ENCODE assay signal across 12 cellular contexts in the genomic region with DNA sequence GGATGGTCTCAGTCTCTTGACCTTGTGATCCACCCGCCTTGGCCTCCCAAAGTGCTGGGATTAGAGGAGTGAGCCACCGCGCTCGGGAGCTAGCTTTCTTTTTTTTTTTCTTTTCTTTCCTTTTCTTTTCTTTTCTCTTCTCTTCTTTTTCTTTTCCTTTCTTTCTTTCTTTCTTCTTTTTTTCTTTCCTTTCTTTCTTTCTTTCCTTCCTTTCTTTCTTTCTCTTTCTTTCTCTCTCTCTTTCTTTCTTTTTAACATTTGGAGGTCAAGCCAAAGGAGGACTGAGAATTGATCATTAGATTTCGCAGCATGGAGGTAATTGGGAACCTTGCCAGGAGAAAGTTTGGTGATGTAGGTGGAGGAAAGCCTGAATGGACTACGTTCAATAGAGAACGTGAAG.
A peak's percentile ranks its signal among the peaks of the same experiment; 100 is the strongest.
DNase-seq lines count a peak whose midpoint lies in the region; ATAC-seq and TF ChIP-seq lines count a peak whose summit lies in the region.
"Had no signal": no experiment of that assay in that cellular context is flagged by ENCODE, and none has a peak within 500 bp of the region (broad histone marks: within the 10 kb centered on the region; RNA-seq: fewer than 3 reads in every experiment).

No MANE protein-coding gene starts in this region.

- peaks cover 27% of the 10 kb centered on the region for H3K4me1 ChIP-seq in HUES48 (ENCODE audit: control insufficient read depth, insufficient read depth, low read length)
- peaks cover 0 to 11% of the 10 kb centered on the region in 2 donors for H3K4me1 ChIP-seq in adrenal gland (replicated peaks in 1 of 2)
- H3K4me1 ChIP-seq: BLaER1 had no signal

- peaks cover 13% of the 10 kb centered on the region for H3K4me1 Mint-ChIP-seq in Calu3 (ENCODE audit: low read depth, unreplicated experiment)
- H3K4me1 Mint-ChIP-seq in central memory CD8-positive, alpha-beta T cell = peaks cover 23% of the 10 kb centered on the region
- H3K4me1 Mint-ChIP-seq in natural killer cell = peaks cover 15% of the 10 kb centered on the region in 2 donors

- H3K36me3 Mint-ChIP-seq in Calu3 (ENCODE audit: insufficient read depth, unreplicated experiment) (peaks cover 6% of the 10 kb centered on the region), natural killer cell (no peaks in the 10 kb centered on the region)
- peaks cover 2% of the 10 kb centered on the region for H3K36me3 Mint-ChIP-seq in central memory CD8-positive, alpha-beta T cell (ENCODE audit: insufficient read depth)

- H3K9me3 Mint-ChIP-seq in Calu3 (ENCODE audit: low read depth, unreplicated experiment) (no peaks in the 10 kb centered on the region), natural killer cell (no peaks in the 10 kb centered on the region)
- H3K9me3 Mint-ChIP-seq in central memory CD8-positive, alpha-beta T cell = no peaks in the 10 kb centered on the region

- H3K4me3 Mint-ChIP-seq in Calu3 (ENCODE audit: low read depth, unreplicated experiment) (peak overlapping the region; percentile 77), natural killer cell (peak overlapping the region; percentile 84)
- H3K4me3 Mint-ChIP-seq in central memory CD8-positive, alpha-beta T cell = peak overlapping the region; percentile 77

- BruUV-seq in Calu3 (replicated peaks; lab: Mats Ljungman, UMichigan) = no TSS peak

- H3K4me3 ChIP-seq in HUES48 (ENCODE audit: low read depth, low read length) = peak overlapping the region; percentile 67
- no peak overlapping the region for H3K4me3 ChIP-seq in adrenal gland
- H3K4me3 ChIP-seq: BLaER1 had no signal

- TF ChIP-seq POLR2A in adrenal gland (IDR thresholded peaks at IDR 0.05) = no peak

- CTCF ChIA-PET in Calu3 (lab: Charles Lee) = no interaction called here

- H3K9ac ChIP-seq in HUES48 (ENCODE audit: low read depth, low read length) = peak overlapping the region; percentile 84; the same call in 1 of the 2 replicates
- H3K9ac ChIP-seq: BLaER1 had no signal

- WGBS in adrenal gland, 4 donors = 75 to 83% (median 81%) methylated on average over 7 of the region's 7 CpGs

- intact Hi-C loops in Calu3 (cut with micrococcal nuclease; ENCODE audit: unreplicated experiment) (no loop called here), natural killer cell (cut with micrococcal nuclease) (no loop called here), adrenal gland (cut with DNase I) (no loop called here)

- H3K27ac ChIP-seq in HUES48 (ENCODE audit: low read depth, low read length) = peak overlapping the region; percentile 94
- no peak overlapping the region for H3K27ac ChIP-seq in adrenal gland
- H3K27ac ChIP-seq: BLaER1, epithelial cell of prostate, stomach had no signal

- H3K27ac Mint-ChIP-seq in Calu3 (ENCODE audit: unreplicated experiment) = no peak overlapping the region
- H3K27ac Mint-ChIP-seq in central memory CD8-positive, alpha-beta T cell (ENCODE audit: low read depth) = no peak overlapping the region
- H3K27ac Mint-ChIP-seq in natural killer cell = no peak overlapping the region

- H3K27me3 ChIP-seq in HUES48 (ENCODE audit: control insufficient read depth, insufficient read depth, low read length) (no peaks in the 10 kb centered on the region), adrenal gland (no peaks in the 10 kb centered on the region)

- H3K36me3 ChIP-seq in HUES48 (ENCODE audit: control insufficient read depth, insufficient read depth, low read length) (no peaks in the 10 kb centered on the region), adrenal gland (replicated peaks in 1 of 2) (no peaks in the 10 kb centered on the region)
- H3K36me3 ChIP-seq: BLaER1, stomach had no signal

- ATAC-seq in central memory CD8-positive, alpha-beta T cell (replicated peaks; ENCODE audit: extremely low read depth, poor library complexity, severe bottlenecking) = no peak
- no peak for ATAC-seq in natural killer cell

- H3K9me3 ChIP-seq in HUES48 (ENCODE audit: control insufficient read depth, insufficient read depth, low read length) (no peaks in the 10 kb centered on the region), adrenal gland (replicated peaks in 1 of 3) (no peaks in the 10 kb centered on the region)
- H3K9me3 ChIP-seq: BLaER1, stomach had no signal

- TF ChIP-seq CTCF in Calu3 (IDR thresholded peaks at IDR 0.05; ENCODE audit: unreplicated experiment) (no peak), natural killer cell (IDR thresholded peaks at IDR 0.05) (no peak), adrenal gland (IDR thresholded peaks at IDR 0.05) (no peak)

- DNase-seq in Calu3 (no peak), natural killer cell (no peak), RKO (ENCODE audit: low spot score) (no peak), 8988T (no peak), adrenal gland (no peak)
- no peak for DNase-seq in central memory CD8-positive, alpha-beta T cell (ENCODE audit: low spot score in 2 of 2)
- DNase-seq: NCI-H2227 treated with DMSO at 0.1 percent for 48 hours, posterior cingulate gyrus, stomach had no signal

- H3K27me3 Mint-ChIP-seq in Calu3 (ENCODE audit: unreplicated experiment) (peaks cover 75% of the 10 kb centered on the region), natural killer cell (ENCODE audit: low read depth in 2 of 2) (peaks cover 40 to 58% of the 10 kb centered on the region in 2 donors)
- peaks cover 71% of the 10 kb centered on the region for H3K27me3 Mint-ChIP-seq in central memory CD8-positive, alpha-beta T cell
